ENCODE assay signal across 16 cellular contexts in genomic region chr10:61842755-61843497, GRCh38. TPM values are rescaled to one million over a fixed set of nuclear protein-coding genes. Genes with fewer than 3 reads are reported as not detected.
A peak's percentile ranks its signal among the peaks of the same experiment; 100 is the strongest.
DNase-seq lines count a peak whose midpoint lies in the region; ATAC-seq and TF ChIP-seq lines count a peak whose summit lies in the region.
"Had no signal": no experiment of that assay in that cellular context is flagged by ENCODE, and none has a peak within 500 bp of the region (broad histone marks: within the 10 kb centered on the region; RNA-seq: fewer than 3 reads in every experiment).

No MANE protein-coding gene starts in this region.

- no peak overlapping the region for H2AFZ ChIP-seq in mammary epithelial cell (ENCODE audit: low read depth, low read length)

- peaks cover 17% of the 10 kb centered on the region for H3K4me1 ChIP-seq in mammary epithelial cell (ENCODE audit: insufficient read depth, low read length)

- no peak for TF ChIP-seq CTCF in mammary epithelial cell (conservative IDR thresholded peaks at IDR 0.05 in 1 of 2, IDR thresholded peaks at IDR 0.05 in 1 of 2; ENCODE audit: extremely low read depth in 1 of 2, insufficient read depth in 1 of 2, low read depth in 1 of 2, low read length in 2 of 2)

- peak; percentile 47 for DNase-seq in AG20443 (ENCODE audit: low spot score)
- peak; percentile 8 for DNase-seq in MG63
- peak; percentile 63 for DNase-seq in mammary epithelial cell
- peak; percentile 74 for DNase-seq in kidney glomerular epithelial cell (lab: John Stamatoyannopoulos, UW)
- no peak for DNase-seq in stimulated activated CD4-positive, alpha-beta T cell treated with anti-CD3 and anti-CD28 coated beads, Interleukin-2, amount 100 ng/mL, for 24 hours
- DNase-seq in stimulated activated CD4-positive, alpha-beta T cell treated with anti-CD3 and anti-CD28 coated beads, Interleukin-15, amount 100 ng/mL, for 24 hours = no peak
- DNase-seq: activated CD8-positive, alpha-beta memory T cell treated with anti-CD3 and anti-CD28 coated beads, Interleukin-2, amount 50 U/mL, for 4 hours; immature natural killer cell; NCI-H2171; stimulated activated CD4-positive, alpha-beta T cell treated with anti-CD3 and anti-CD28 coated beads, Interleukin-4, amount 100 ng/mL, for 1 hour; upper lobe of right lung had no signal

- dilution Hi-C loops in mammary epithelial cell (cut with HindIII; ENCODE audit: low sequenced_read_pairs) = no loop called here

- H3K27me3 ChIP-seq in MG63 (no peaks in the 10 kb centered on the region), mammary epithelial cell (ENCODE audit: insufficient read depth, low read length) (no peaks in the 10 kb centered on the region)
- H3K27me3 ChIP-seq: upper lobe of right lung had no signal

- WGBS in mammary epithelial cell (ENCODE audit: low coverage, missing lambda C conversion rate) = 100% methylated on average over 4 of the region's 4 CpGs

- H3K27ac ChIP-seq in mammary epithelial cell (ENCODE audit: insufficient read depth, low read depth, low read length) = no peak overlapping the region
- H3K27ac ChIP-seq: prostate gland, upper lobe of right lung had no signal

- CTCF ChIA-PET in mammary epithelial cell (lab: Charles Lee; ENCODE audit: low non-redundant PET) = no interaction called here

- TF ChIP-seq POLR2A in GM18505 (IDR thresholded peaks at IDR 0.05; ENCODE audit: borderline replicate concordance, extremely low read depth, insufficient read depth, insufficient read length) = no peak

- BruUV-seq in mammary epithelial cell (replicated peaks; lab: Mats Ljungman, UMichigan) = no TSS peak

- ATAC-seq in GM18505 (IDR thresholded peaks at IDR 0.05; ENCODE audit: unreplicated experiment) = no peak
- no peak for ATAC-seq in activated CD4-positive, CD25-positive, alpha-beta regulatory T cell treated with anti-CD3 and anti-CD28 coated beads, Interleukin-2, amount 50 U/mL, for 24 hours
- ATAC-seq: stimulated activated effector memory CD8-positive, alpha-beta T cell treated with anti-CD3 and anti-CD28 coated beads, Interleukin-12 subunit alpha, Interleukin-12 subunit beta, amount 100 ng/mL, for 72 hours; upper lobe of right lung; WTC11 had no signal

- intact Hi-C loops in mammary epithelial cell (cut with micrococcal nuclease) = no loop called here

- in situ Hi-C loops in mammary epithelial cell (cut with MboI; ENCODE audit: low sequenced_read_pairs in 2 of 2) = no loop called here

- no peaks in the 10 kb centered on the region for H3K9me3 ChIP-seq in MG63
- H3K9me3 ChIP-seq in mammary epithelial cell (replicated peaks; ENCODE audit: insufficient read depth, low read length) = no peaks in the 10 kb centered on the region
- H3K9me3 ChIP-seq: prostate gland, upper lobe of right lung had no signal

- H4K20me1 ChIP-seq in mammary epithelial cell (ENCODE audit: insufficient read depth, low read length) = no peaks in the 10 kb centered on the region

- peak overlapping the region; percentile 39 for H3K4me2 ChIP-seq in mammary epithelial cell (ENCODE audit: insufficient read depth, low read depth, low read length)

- H3K79me2 ChIP-seq in mammary epithelial cell (ENCODE audit: insufficient read depth, low read length) = no peaks in the 10 kb centered on the region

- H3K36me3 ChIP-seq in MG63 (no peaks in the 10 kb centered on the region), mammary epithelial cell (ENCODE audit: insufficient read depth, low read length) (no peaks in the 10 kb centered on the region)
- H3K36me3 ChIP-seq: prostate gland, upper lobe of right lung had no signal

- H3K4me3 ChIP-seq in MG63 = no peak overlapping the region
- H3K4me3 ChIP-seq in mammary epithelial cell (replicated peaks in 1 of 3; ENCODE audit: insufficient read depth in 1 of 3, low read depth in 2 of 3, low read length in 3 of 3) = no peak overlapping the region
- H3K4me3 ChIP-seq: prostate gland, upper lobe of right lung had no signal

- no peak overlapping the region for H3K9ac ChIP-seq in mammary epithelial cell (ENCODE audit: insufficient read depth, low read length)

RNA-seq across cellular contexts. Expression of gene ARID5B, which starts 58.6 kb away (rescaled TPM):
- 12.8 and 15.3 TPM in 2 replicates for total RNA-seq in MG63 (2014; rRNA removed; shearing (Covaris generic); ENCODE audit: low replicate concordance)
- 10 to 100 TPM; 13.8 to 33.5 TPM for total RNA-seq in mammary epithelial cell
- 4.0 TPM for polyA plus RNA-seq in mammary epithelial cell
- polyA minus RNA-seq in mammary epithelial cell = 19.7 TPM

Comparison
In these comparisons a context has a peak if more than half of its experiments do, and no peak if none do; other contexts are left out.
1. DNase-seq: peak in AG20443 (single experiment), MG63 (single experiment), mammary epithelial cell (single experiment) and kidney glomerular epithelial cell (single experiment); none in stimulated activated CD4-positive, alpha-beta T cell treated with anti-CD3 and anti-CD28 coated beads, Interleukin-2, amount 100 ng/mL, for 24 hours (0 of 2) and stimulated activated CD4-positive, alpha-beta T cell treated with anti-CD3 and anti-CD28 coated beads, Interleukin-15, amount 100 ng/mL, for 24 hours (single experiment).